Comparison of ENCODE assay signal across 26 cellular contexts in the genomic region with DNA sequence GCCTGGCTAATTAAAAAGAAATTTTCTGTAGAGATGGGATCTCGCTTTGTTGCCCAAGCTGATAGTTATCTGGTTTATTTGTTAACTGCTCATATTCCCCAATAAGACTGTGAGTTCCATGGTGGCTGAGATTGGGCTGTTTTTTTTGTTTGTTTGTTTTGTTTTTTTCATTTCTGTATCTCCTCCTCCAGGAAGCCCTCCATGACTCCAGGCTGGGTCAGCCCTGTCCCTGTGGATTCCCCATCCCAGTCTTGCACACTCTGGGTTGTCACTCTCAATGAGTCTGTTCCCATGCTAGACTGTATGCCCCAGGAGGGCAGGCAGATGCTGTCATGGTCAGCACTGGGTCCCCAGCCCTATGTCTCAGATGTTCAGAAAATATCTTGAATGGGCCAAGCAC. TPM values are rescaled to one million over a fixed set of nuclear protein-coding genes. Genes with fewer than 3 reads are reported as not detected.
"Had no signal": no experiment of that assay in that cellular context is flagged by ENCODE, and none has a peak within 500 bp of the region (broad histone marks: within the 10 kb centered on the region; RNA-seq: fewer than 3 reads in every experiment).

No MANE protein-coding gene starts in this region.

- H3K27me3 ChIP-seq: spleen, transverse colon, upper lobe of right lung, uterus had no signal

- DNase-seq: effector CD8-positive, alpha-beta T cell; endodermal cell; foreskin fibroblast; gastrocnemius medialis; head of caudate nucleus; left ventricle myocardium superior; lower lobe of right lung; naive thymus-derived CD8-positive, alpha-beta T cell; nephron progenitor cell; nucleus accumbens; posterior cingulate gyrus; psoas muscle; spleen; stimulated activated CD4-positive, alpha-beta T cell treated with anti-CD3 and anti-CD28 coated beads, Interleukin-4, amount 100 ng/mL, for 4 hours; stimulated activated naive CD8-positive, alpha-beta T cell treated with anti-CD3 and anti-CD28 coated beads, Interleukin-15, Interleukin-2, amounts not matched to agents 100 U/mL and 50 U/mL, for 24 hours; transverse colon; upper lobe of right lung; uterus had no signal

- H3K9me3 ChIP-seq: gastrocnemius medialis, lower lobe of right lung, psoas muscle, spleen, transverse colon, upper lobe of right lung, uterus had no signal

- H3K4me3 ChIP-seq: gastrocnemius medialis, lower lobe of right lung, psoas muscle, skin epidermis, spleen, transverse colon, upper lobe of right lung, uterus had no signal

- H3K36me3 ChIP-seq: gastrocnemius medialis, lower lobe of right lung, transverse colon, upper lobe of right lung, uterus had no signal

- H3K27ac ChIP-seq: lower lobe of right lung, psoas muscle, skin epidermis, spleen, transverse colon, upper lobe of right lung, uterus had no signal

- FAIRE-seq: keratinocyte had no signal

- ATAC-seq: esophagus mucosa; gastrocnemius medialis; left ventricle myocardium superior; lower lobe of right lung; naive thymus-derived CD8-positive, alpha-beta T cell; psoas muscle; right cardiac atrium; stimulated activated memory B cell treated with anti-CD40 and anti-IgM and Interleukin-4, amounts not matched to agents 10 μg/mL and 1 μg/mL and 100 μg/mL, for 72 hours; stimulated activated naive CD8-positive, alpha-beta T cell treated with anti-CD3 and anti-CD28 coated beads, Interleukin-15, Interleukin-2, amounts not matched to agents 100 U/mL and 50 U/mL, for 24 hours; upper lobe of right lung had no signal

RNA-seq across cellular contexts. Expression of a gene that starts 31.7 kb away (rescaled TPM):
- total RNA-seq: gastrocnemius medialis, psoas muscle had no signal

RNA-seq across cellular contexts. Expression of a gene that starts 34.3 kb away (rescaled TPM):
- total RNA-seq: endodermal cell; myocyte; naive thymus-derived CD8-positive, alpha-beta T cell; osteocyte; renal cortical epithelial cell had no signal
- polyA plus RNA-seq: keratinocyte; naive thymus-derived CD8-positive, alpha-beta T cell had no signal
